Comparison of ENCODE assay signal across 18 cellular contexts in the genomic region with DNA sequence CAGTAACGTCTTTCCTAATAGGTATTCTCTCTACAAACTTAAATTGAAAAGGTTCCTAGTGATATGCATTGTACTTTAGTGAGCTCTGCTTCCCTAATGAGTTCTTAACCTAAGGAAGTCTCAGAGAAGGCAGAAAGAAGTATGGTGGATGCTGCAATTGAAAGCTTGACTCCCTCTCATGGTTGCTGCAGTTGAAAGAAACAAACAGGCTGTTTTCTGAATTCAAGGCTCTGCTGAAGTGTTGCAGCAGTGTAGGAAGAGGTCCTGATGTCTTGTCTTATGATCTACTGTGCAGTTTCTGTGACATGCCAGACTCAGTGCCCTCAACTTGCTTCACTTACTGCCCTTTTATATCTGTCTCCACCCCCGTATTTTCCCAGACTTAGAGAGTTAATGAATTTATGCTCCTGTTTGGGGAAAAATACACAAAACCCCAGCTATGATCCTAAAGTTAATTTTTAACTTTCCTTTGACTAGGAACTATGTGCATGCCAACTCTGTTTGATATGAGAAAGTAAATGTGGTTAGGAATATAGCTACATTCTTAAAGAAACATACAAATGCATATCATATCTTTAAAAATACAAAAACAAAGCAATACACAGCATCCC.
"Had no signal": no experiment of that assay in that cellular context is flagged by ENCODE, and none has a peak within 500 bp of the region (broad histone marks: within the 10 kb centered on the region; RNA-seq: fewer than 3 reads in every experiment).

No MANE protein-coding gene starts in this region.

- H3K4me1 ChIP-seq: ascending aorta, esophagus muscularis mucosa, SJSA1, spleen, testis, upper lobe of right lung had no signal

- H3K9me3 ChIP-seq: ascending aorta, esophagus muscularis mucosa, SJSA1, spleen, testis, upper lobe of right lung had no signal

- H3K27me3 Mint-ChIP-seq: activated T-helper 17 cell treated with anti-CD3 and anti-CD28 coated beads, Interleukin-2, amount 50 U/mL, for 72 hours; natural killer cell treated with Interleukin-12 subunit alpha and Interleukin-12 subunit beta and Interleukin-15 and Interleukin-18, amount 100 ng/mL, for 72 hours; progenitor cell of endocrine pancreas; stimulated activated naive CD8-positive, alpha-beta T cell treated with anti-CD3 and anti-CD28 coated beads, Interleukin-15, amount 100 ng/mL, for 72 hours had no signal

- H3K27me3 ChIP-seq: ascending aorta, cardiac muscle cell, esophagus muscularis mucosa, SJSA1, spleen, testis, upper lobe of right lung had no signal

- H3K27ac Mint-ChIP-seq: activated T-helper 17 cell treated with anti-CD3 and anti-CD28 coated beads, Interleukin-2, amount 50 U/mL, for 72 hours; natural killer cell treated with Interleukin-12 subunit alpha and Interleukin-12 subunit beta and Interleukin-15 and Interleukin-18, amount 100 ng/mL, for 72 hours; progenitor cell of endocrine pancreas had no signal

- H3K4me1 Mint-ChIP-seq: activated T-helper 17 cell treated with anti-CD3 and anti-CD28 coated beads, Interleukin-2, amount 50 U/mL, for 72 hours; stimulated activated naive CD8-positive, alpha-beta T cell treated with anti-CD3 and anti-CD28 coated beads, Interleukin-15, amount 100 ng/mL, for 72 hours had no signal

- H3K36me3 Mint-ChIP-seq: natural killer cell treated with Interleukin-12 subunit alpha and Interleukin-12 subunit beta and Interleukin-15 and Interleukin-18, amount 100 ng/mL, for 72 hours had no signal

- H3K4me3 ChIP-seq: ascending aorta, cardiac muscle cell, esophagus muscularis mucosa, SJSA1, spleen, testis, upper lobe of right lung had no signal

- H3K27ac ChIP-seq: ascending aorta, cardiac muscle cell, esophagus muscularis mucosa, SJSA1, spleen, testis, upper lobe of right lung had no signal

- DNase-seq: activated CD4-positive, alpha-beta T cell treated with anti-CD3 and anti-CD28 coated beads, Interleukin-2, amount 50 U/mL, for 1 hour; activated naive CD4-positive, alpha-beta T cell treated with Interleukin-2 at 50 U/mL for 16 hours; activated T-cell treated with anti-CD3 and anti-CD28 coated beads for 4 hours; glutamatergic neuron; left cardiac atrium; mammary epithelial cell; occipital lobe; spleen; stimulated activated naive CD8-positive, alpha-beta T cell treated with anti-CD3 and anti-CD28 coated beads, Interleukin-15, amount 100 ng/mL, for 72 hours; testis; upper lobe of right lung had no signal

- H3K4me3 Mint-ChIP-seq: activated T-helper 17 cell treated with anti-CD3 and anti-CD28 coated beads, Interleukin-2, amount 50 U/mL, for 72 hours; natural killer cell treated with Interleukin-12 subunit alpha and Interleukin-12 subunit beta and Interleukin-15 and Interleukin-18, amount 100 ng/mL, for 72 hours; stimulated activated naive CD8-positive, alpha-beta T cell treated with anti-CD3 and anti-CD28 coated beads, Interleukin-15, amount 100 ng/mL, for 72 hours had no signal

- H3K36me3 ChIP-seq: ascending aorta, cardiac muscle cell, esophagus muscularis mucosa, SJSA1, spleen, upper lobe of right lung had no signal
